In the genomic region with DNA sequence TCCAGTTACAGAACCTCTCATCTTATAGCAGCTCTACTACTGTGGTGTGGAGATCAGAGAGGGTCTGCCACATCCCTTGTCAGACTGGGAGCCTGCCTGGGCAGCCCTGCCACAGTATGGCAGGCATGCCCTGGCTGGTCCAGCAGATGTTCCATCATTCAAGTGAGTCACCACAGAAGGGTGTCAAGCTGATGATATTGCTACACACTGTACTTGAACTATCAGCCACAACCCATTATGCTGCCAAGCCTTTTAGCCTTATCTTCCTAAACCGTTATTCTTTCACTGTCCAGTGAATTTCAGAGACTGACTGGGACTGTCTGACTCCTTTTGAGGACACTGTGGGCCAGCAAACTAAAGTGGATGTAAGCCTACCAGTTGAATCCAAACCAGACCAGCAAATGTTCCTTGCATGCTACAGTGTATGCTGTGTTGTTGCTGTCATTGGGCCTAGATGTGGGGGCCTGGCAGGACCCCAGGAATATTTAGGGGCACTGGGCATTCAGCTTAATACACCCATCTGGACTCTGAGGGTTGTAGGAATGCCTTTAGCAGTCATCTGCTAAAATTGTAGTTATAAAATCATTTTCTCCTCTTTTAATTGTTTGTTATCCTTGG, we compare ENCODE assay signal across 9 cellular contexts.
DNase-seq lines count a peak whose midpoint lies in the region; ATAC-seq and TF ChIP-seq lines count a peak whose summit lies in the region.
"Had no signal": no experiment of that assay in that cellular context is flagged by ENCODE, and none has a peak within 500 bp of the region (broad histone marks: within the 10 kb centered on the region; RNA-seq: fewer than 3 reads in every experiment).

No MANE protein-coding gene starts in this region.

- H3K27me3 ChIP-seq in breast epithelium (no peaks in the 10 kb centered on the region), RWPE2 (ENCODE audit: insufficient read depth, poor library complexity, severe bottlenecking) (no peaks in the 10 kb centered on the region), prostate gland (replicated peaks; ENCODE audit: insufficient read depth) (no peaks in the 10 kb centered on the region)

- CTCF ChIA-PET in MCF 10A (lab: Yijun Ruan, JAX), result interaction anchor here (0.6 to 1.2 kb wide), 7 partner anchors 26 to 200 kb away, joined by 3 to 5 read pairs (median 3); no protein-coding TSS in a partner anchor

- no peaks in the 10 kb centered on the region for H3K4me1 ChIP-seq in breast epithelium
- peaks cover 42% of the 10 kb centered on the region for H3K4me1 ChIP-seq in RWPE2 (ENCODE audit: insufficient read depth, poor library complexity, severe bottlenecking)
- no peaks in the 10 kb centered on the region for H3K4me1 ChIP-seq in prostate gland (replicated peaks)

- H3K36me3 ChIP-seq in breast epithelium, result no peaks in the 10 kb centered on the region
- no peaks in the 10 kb centered on the region for H3K36me3 ChIP-seq in RWPE2 (ENCODE audit: low read depth)
- H3K36me3 ChIP-seq in prostate gland, result no peaks in the 10 kb centered on the region

- DNase-seq in MCF 10A (ENCODE audit: unreplicated experiment) (peak; percentile 97), breast epithelium (ENCODE audit: low spot score in 2 of 2) (no peak), RWPE2 (ENCODE audit: low spot score) (peak; percentile 89), glomerular visceral epithelial cell (ENCODE audit: extremely low spot score) (peak; percentile 78), prostate gland (ENCODE audit: low spot score) (no peak)
- no peak for DNase-seq in stimulated activated CD8-positive, alpha-beta memory T cell treated with anti-CD3 and anti-CD28 coated beads, Interleukin-4, amount 100 ng/mL, for 48 hours
- DNase-seq in stimulated activated CD4-positive, alpha-beta T cell treated with anti-CD3 and anti-CD28 coated beads, Interleukin-15, amount 100 ng/mL, for 24 hours, result no peak
- DNase-seq: CD4-positive, CD25-positive, alpha-beta regulatory T cell had no signal

- no peaks in the 10 kb centered on the region for H3K36me3 Mint-ChIP-seq in MCF 10A (ENCODE audit: insufficient read depth, unreplicated experiment)
- H3K36me3 Mint-ChIP-seq: CD4-positive, CD25-positive, alpha-beta regulatory T cell had no signal

- POLR2A ChIA-PET in MCF 10A (lab: Yijun Ruan, JAX), result interaction anchor here (0.6 to 3.7 kb wide), 26 partner anchors 10 to 279 kb away, joined by 3 to 37 read pairs (median 5); a partner anchor contains a TSS

- no peaks in the 10 kb centered on the region for H3K9me3 Mint-ChIP-seq in MCF 10A (ENCODE audit: unreplicated experiment)

- intact Hi-C loops in MCF 10A (cut with micrococcal nuclease) (loop anchor here (1.0 to 10.0 kb wide), 6 partner anchors 43 to 276 kb away; no protein-coding TSS in a partner anchor), breast epithelium (cut with DNase I; ENCODE audit: low total_unique reads) (no loop called here), prostate gland (cut with DNase I) (no loop called here)

- WGBS in prostate gland, result 13% methylated on average over 1 of the region's 1 CpG

- peak overlapping the region; percentile 84 for H3K27ac Mint-ChIP-seq in MCF 10A (ENCODE audit: low read depth, unreplicated experiment)
- H3K27ac Mint-ChIP-seq: CD4-positive, CD25-positive, alpha-beta regulatory T cell had no signal

- BruUV-seq in MCF 10A (replicated peaks; lab: Mats Ljungman, UMichigan), result no TSS peak

- no peak for TF ChIP-seq CTCF in MCF 10A (IDR thresholded peaks at IDR 0.05; ENCODE audit: unreplicated experiment)
- TF ChIP-seq CTCF in breast epithelium (IDR thresholded peaks at IDR 0.05), result no peak
- TF ChIP-seq CTCF in RWPE2 (IDR thresholded peaks at IDR 0.05; ENCODE audit: poor library complexity, severe bottlenecking), result no peak
- no peak for TF ChIP-seq CTCF in prostate gland (IDR thresholded peaks at IDR 0.05)

- peaks cover 45% of the 10 kb centered on the region for H3K4me1 Mint-ChIP-seq in MCF 10A (ENCODE audit: insufficient read depth, unreplicated experiment)

- TF ChIP-seq POLR2A in breast epithelium (IDR thresholded peaks at IDR 0.05), result no peak
- TF ChIP-seq POLR2A in prostate gland (IDR thresholded peaks at IDR 0.05), result no peak

- H3K9me3 ChIP-seq in breast epithelium, result no peaks in the 10 kb centered on the region
- H3K9me3 ChIP-seq in RWPE2 (ENCODE audit: severe bottlenecking), result peaks cover 6% of the 10 kb centered on the region
- H3K9me3 ChIP-seq in prostate gland, result no peaks in the 10 kb centered on the region

- H3K4me3 ChIP-seq in breast epithelium, result no peak overlapping the region
- no peak overlapping the region for H3K4me3 ChIP-seq in RWPE2 (ENCODE audit: severe bottlenecking)
- no peak overlapping the region for H3K4me3 ChIP-seq in prostate gland

- H3K27me3 Mint-ChIP-seq in MCF 10A (ENCODE audit: insufficient read depth, unreplicated experiment), result no peaks in the 10 kb centered on the region
- H3K27me3 Mint-ChIP-seq: CD4-positive, CD25-positive, alpha-beta regulatory T cell had no signal

- H3K4me3 Mint-ChIP-seq in MCF 10A (ENCODE audit: unreplicated experiment), result peak overlapping the region; percentile 15
- H3K4me3 Mint-ChIP-seq: CD4-positive, CD25-positive, alpha-beta regulatory T cell had no signal

- no peak overlapping the region for H3K27ac ChIP-seq in breast epithelium
- peak overlapping the region; percentile 48 for H3K27ac ChIP-seq in RWPE2 (ENCODE audit: poor library complexity, severe bottlenecking)
- no peak overlapping the region for H3K27ac ChIP-seq in prostate gland

- peak; percentile 85 for ATAC-seq in RWPE2 (ENCODE audit: low read depth)
- no peak for ATAC-seq in HG02884 (IDR thresholded peaks at IDR 0.05; ENCODE audit: unreplicated experiment)

Comparison
In these comparisons a context has a peak if more than half of its experiments do, and no peak if none do; other contexts are left out.
1. DNase-seq: peak in MCF 10A (single experiment), RWPE2 (single experiment) and glomerular visceral epithelial cell (single experiment); none in breast epithelium (0 of 2), stimulated activated CD8-positive, alpha-beta memory T cell treated with anti-CD3 and anti-CD28 coated beads, Interleukin-4, amount 100 ng/mL, for 48 hours (single experiment), stimulated activated CD4-positive, alpha-beta T cell treated with anti-CD3 and anti-CD28 coated beads, Interleukin-15, amount 100 ng/mL, for 24 hours (single experiment) and prostate gland (single experiment).